Comparison of ENCODE assay signal across 8 cellular contexts in the genomic region with DNA sequence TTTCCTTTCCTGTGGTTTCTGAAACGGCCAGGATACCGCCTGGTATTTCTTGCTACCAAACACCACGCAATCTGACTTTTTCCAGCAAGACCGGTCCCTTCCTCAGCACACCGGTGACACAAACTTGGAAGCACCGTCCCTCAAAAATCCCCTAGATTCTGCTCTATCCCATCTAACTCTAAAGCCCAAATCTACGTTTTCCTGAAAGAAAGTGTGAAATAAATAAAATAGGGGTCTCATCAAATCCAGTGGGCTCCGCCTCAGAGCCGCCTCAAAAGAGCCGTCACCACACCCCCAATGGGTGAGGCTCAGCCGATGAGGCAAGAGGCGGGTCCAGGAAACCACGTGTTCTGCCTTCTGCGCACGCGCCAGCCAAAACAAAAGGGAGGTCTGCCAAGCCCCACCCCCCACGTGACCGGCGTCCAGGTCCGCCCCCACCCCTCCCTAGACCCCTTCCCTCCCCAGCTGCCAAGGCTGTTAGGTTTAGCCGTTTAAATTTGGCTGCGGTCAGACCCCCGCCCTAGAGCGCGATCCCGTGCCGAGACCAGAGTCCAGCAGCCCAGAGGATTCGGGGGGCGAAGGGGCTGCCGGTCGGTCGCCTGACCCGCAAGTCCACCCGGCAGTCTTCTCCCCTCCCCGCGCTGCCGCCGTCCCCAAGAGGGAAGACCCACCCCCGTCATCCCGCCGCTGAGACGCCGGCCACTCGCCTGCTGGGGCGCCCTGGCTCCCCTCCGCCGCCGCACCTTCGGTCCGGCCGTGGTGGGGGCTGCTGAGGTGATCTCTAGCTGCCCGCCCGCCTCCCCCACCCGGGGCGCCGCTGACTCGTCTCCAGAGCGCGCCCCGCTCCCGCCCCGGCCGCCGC. TPM values are rescaled to one million over a fixed set of nuclear protein-coding genes. Genes with fewer than 3 reads are reported as not detected.
DNase-seq lines count a peak whose midpoint lies in the region; ATAC-seq and TF ChIP-seq lines count a peak whose summit lies in the region.

No MANE protein-coding gene starts in this region.

- H3K9me3 ChIP-seq in PC-9 (ENCODE audit: insufficient read depth, low read depth) (no peaks in the 10 kb centered on the region), esophagus (ENCODE audit: control insufficient read depth in 2 of 2, insufficient read depth in 1 of 2, low read depth in 1 of 2, low read length in 1 of 2) (no peaks in the 10 kb centered on the region), mucosa of stomach (ENCODE audit: control insufficient read depth, low read length) (no peaks in the 10 kb centered on the region)

- peak overlapping the region; percentile 98 for H3K9ac ChIP-seq in mucosa of stomach (ENCODE audit: low read length)

- no peaks in the 10 kb centered on the region for H3K9me2 ChIP-seq in PC-9 (ENCODE audit: insufficient read depth)

- 1% methylated on average over 26 to 64 of the region's 64 CpGs for WGBS in esophagus, 2 donors

- no peaks in the 10 kb centered on the region for H4K20me1 ChIP-seq in PC-9 (ENCODE audit: insufficient read depth)

- CTCF ChIA-PET in PC-9 (lab: Charles Lee): no interaction called here

- peaks cover 16% of the 10 kb centered on the region for H3K79me2 ChIP-seq in PC-9 (ENCODE audit: low read depth)

- peak overlapping the region; percentile 83 for H3K4me3 ChIP-seq in PC-9
- H3K4me3 ChIP-seq in esophagus (ENCODE audit: low read depth in 1 of 2, low read length in 2 of 2): peak overlapping the region; percentile 64 to 96
- peak overlapping the region; percentile 92 for H3K4me3 ChIP-seq in mucosa of stomach (ENCODE audit: low read length)

- peak; percentile 77 for ATAC-seq in GM21723 (IDR thresholded peaks at IDR 0.05; ENCODE audit: unreplicated experiment)

- H2AFZ ChIP-seq in PC-9: peak overlapping the region; percentile 82

- in situ Hi-C loops in KBM-7 (cut with MboI; ENCODE audit: low pct_unique_long_range_greater_than_20kb, low sequenced_read_pairs): no loop called here

- H3K27me3 ChIP-seq in PC-9 (ENCODE audit: insufficient read depth, low read depth): no peaks in the 10 kb centered on the region
- H3K27me3 ChIP-seq in esophagus (ENCODE audit: control insufficient read depth in 1 of 2, insufficient read depth in 2 of 2, low read length in 2 of 2): no peaks in the 10 kb centered on the region
- H3K27me3 ChIP-seq in mucosa of stomach (ENCODE audit: control insufficient read depth, insufficient read depth, low read length): no peaks in the 10 kb centered on the region

- H3K4me2 ChIP-seq in PC-9: peak overlapping the region; percentile 97

- no TSS peak for BruUV-seq in PC-9 (replicated peaks; lab: Mats Ljungman, UMichigan)

- DNase-seq in DMS53 treated with DMSO at 0.1 percent for 48 hours (lab: John Stamatoyannopoulos, UW; ENCODE audit: unreplicated experiment): peak; percentile 87
- DNase-seq in KBM-7: peak; percentile 93
- peak; percentile 73 to 92 for DNase-seq in PC-9
- DNase-seq in activated T-cell treated with anti-CD3 and anti-CD28 coated beads, Interleukin-2, amount 50 U/mL, for 48 hours: peak; percentile 96 to 98
- DNase-seq in stimulated activated CD8-positive, alpha-beta memory T cell treated with anti-CD3 and anti-CD28 coated beads, Interleukin-4, amount 100 ng/mL, for 48 hours: peak; percentile 98

- POLR2A ChIA-PET in PC-9 (lab: Charles Lee; ENCODE audit: unreplicated experiment): interaction anchor here (0.5 to 0.6 kb wide), 4 partner anchors 73 to 1568 kb away, joined by 3 to 17 read pairs (median 7); no protein-coding TSS in a partner anchor

- peak overlapping the region; percentile 91 for H3K27ac ChIP-seq in PC-9
- H3K27ac ChIP-seq in esophagus (ENCODE audit: low read depth in 2 of 2, low read length in 1 of 2): peak overlapping the region; percentile 98 to 100

- TF ChIP-seq CTCF in PC-9 (conservative IDR thresholded peaks at IDR 0.05): no peak

- H3K4me1 ChIP-seq in PC-9 (replicated peaks; ENCODE audit: insufficient read depth) (peaks cover 17% of the 10 kb centered on the region), esophagus (ENCODE audit: control insufficient read depth in 2 of 2, insufficient read depth in 2 of 2, low read length in 1 of 2) (no peaks in the 10 kb centered on the region), mucosa of stomach (ENCODE audit: control insufficient read depth, insufficient read depth, low read length) (peaks cover 25% of the 10 kb centered on the region)

- H3K36me3 ChIP-seq in PC-9 (ENCODE audit: low read depth) (no peaks in the 10 kb centered on the region; the same call in 1 of the 2 replicates), esophagus (ENCODE audit: control insufficient read depth in 2 of 2, insufficient read depth in 2 of 2, low read length in 1 of 2) (no peaks in the 10 kb centered on the region), mucosa of stomach (ENCODE audit: control insufficient read depth, insufficient read depth, low read length) (no peaks in the 10 kb centered on the region)

- peaks cover 10% of the 10 kb centered on the region for H3F3A ChIP-seq in PC-9 (ENCODE audit: insufficient read depth, low read depth)

- intact Hi-C loops in PC-9 (cut with micrococcal nuclease; ENCODE audit: unreplicated experiment): loop anchor here (2.0 kb wide), 1 partner anchor 168 kb away; the partner anchor contains the start of gene RPE

RNA-seq across cellular contexts. Expression of gene KANSL1L, which starts 0.5 kb away (rescaled TPM):
- total RNA-seq in PC-9 (2021): 8.6 and 8.8 TPM in 2 replicates
- 1 to 10 TPM; 2.7 to 3.0 TPM for polyA plus RNA-seq in esophagus

RNA-seq across cellular contexts. Expression of gene ACADL, which starts 54.6 kb away (rescaled TPM):
- 0.20 and 0.24 TPM in 2 replicates for total RNA-seq in PC-9 (2021)
- under 1 TPM; 0.56 to 0.57 TPM for polyA plus RNA-seq in esophagus

Comparison
In these comparisons a context has a peak if more than half of its experiments do, and no peak if none do; other contexts are left out.
1. Peak in every context shown above with its lines: DNase-seq, ATAC-seq, H3K4me3 ChIP-seq and H3K27ac ChIP-seq.